1 cellular context compared by ENCODE assay signal in genomic region chr19:48637449-48637947, GRCh38.
TF ChIP-seq lines count a peak whose summit lies in the region.

No MANE protein-coding gene starts in this region.

TF ChIP-seq in K562, 482 proteins besides CTCF, POLR2A, EP300 and RAD21 (continued from another document and continues in another):
- TF ChIP-seq ZBTB34 (CRISPR knock-in tag; IDR thresholded peaks at IDR 0.05), result no peak
- no peak; the same call in 1 of the 2 replicates for TF ChIP-seq POLR2AphosphoS5 (IDR thresholded peaks at IDR 0.05; ENCODE audit: control insufficient read depth, insufficient read depth, low read depth, low read length)
- TF ChIP-seq ETS1 (conservative IDR thresholded peaks at IDR 0.05; ENCODE audit: control insufficient read depth, low read depth, low read length), result no peak
- no peak for TF ChIP-seq CCAR2 (IDR thresholded peaks at IDR 0.05; ENCODE audit: low read depth, low read length)
- TF ChIP-seq SFPQ (IDR thresholded peaks at IDR 0.05; ENCODE audit: low read depth, low read length), result no peak
- no peak for TF ChIP-seq KAT7 (CRISPR knock-in tag; IDR thresholded peaks at IDR 0.05; ENCODE audit: borderline replicate concordance)
- TF ChIP-seq NKRF (IDR thresholded peaks at IDR 0.05; ENCODE audit: borderline replicate concordance), result peak; percentile 84; the same call in 1 of the 2 replicates
- TF ChIP-seq HSF4 (CRISPR knock-in tag; IDR thresholded peaks at IDR 0.05; ENCODE audit: borderline replicate concordance), result no peak
- peak; percentile 95; the same call in 1 of the 2 replicates for TF ChIP-seq ZNF224 (CRISPR knock-in tag; IDR thresholded peaks at IDR 0.05)
- no peak for TF ChIP-seq ARID1B (IDR thresholded peaks at IDR 0.05)
- peak; percentile 28; the same call in 1 of the 2 replicates for TF ChIP-seq C11orf30 (IDR thresholded peaks at IDR 0.05; ENCODE audit: low read depth)
- TF ChIP-seq NR3C1 (CRISPR knock-in tag; IDR thresholded peaks at IDR 0.05), result peak; percentile 97; the same call in 1 of the 2 replicates
- TF ChIP-seq BRCA1 (IDR thresholded peaks at IDR 0.05), result no peak
- no peak for TF ChIP-seq BRCA1 (CRISPR knock-in tag; IDR thresholded peaks at IDR 0.05)
- no peak for TF ChIP-seq PTBP1 (IDR thresholded peaks at IDR 0.05; ENCODE audit: low read depth, low read length)
- TF ChIP-seq EP400 (IDR thresholded peaks at IDR 0.05), result peak; percentile 89
- peak; percentile 37; the same call in 1 of the 2 replicates for TF ChIP-seq RERE (CRISPR knock-in tag; IDR thresholded peaks at IDR 0.05; ENCODE audit: borderline replicate concordance)
- peak; percentile 71 for TF ChIP-seq GMEB1 (CRISPR knock-in tag; IDR thresholded peaks at IDR 0.05)
- no peak for TF ChIP-seq SMC3 (conservative IDR thresholded peaks at IDR 0.05; ENCODE audit: insufficient read depth, low read depth, low read length)
- TF ChIP-seq ATF7 (IDR thresholded peaks at IDR 0.05), result peak; percentile 78
- TF ChIP-seq RFX1 (IDR thresholded peaks at IDR 0.05), result no peak
- TF ChIP-seq CHD4 (IDR thresholded peaks at IDR 0.05; ENCODE audit: insufficient read depth, insufficient replicate concordance, low read depth, low read length, poor library complexity, severe bottlenecking), result no peak
- no peak for TF ChIP-seq CBX2 (IDR thresholded peaks at IDR 0.05; ENCODE audit: insufficient read depth, low read length, poor library complexity, severe bottlenecking)
- no peak for TF ChIP-seq ELF4 (CRISPR knock-in tag; IDR thresholded peaks at IDR 0.05)
- peak; percentile 51 for TF ChIP-seq POLR2G (IDR thresholded peaks at IDR 0.05; ENCODE audit: low read depth, low read length)
- no peak for TF ChIP-seq ZZZ3 (IDR thresholded peaks at IDR 0.05)
- TF ChIP-seq KDM2B (CRISPR knock-in tag; IDR thresholded peaks at IDR 0.05), result no peak
- peak; percentile 69 for TF ChIP-seq USF2 (CRISPR knock-in tag; IDR thresholded peaks at IDR 0.05)
- TF ChIP-seq COPS2 (conservative IDR thresholded peaks at IDR 0.05), result no peak
- TF ChIP-seq CREB1 (IDR thresholded peaks at IDR 0.05), result peak; percentile 61
- peak; percentile 88 for TF ChIP-seq CREB1 (CRISPR knock-in tag; IDR thresholded peaks at IDR 0.05)
- peak; percentile 99 for TF ChIP-seq VEZF1 (CRISPR knock-in tag; IDR thresholded peaks at IDR 0.05)
- TF ChIP-seq HNRNPL (IDR thresholded peaks at IDR 0.05; ENCODE audit: low read depth, low read length), result peak; percentile 82; the same call in 1 of the 2 replicates
- TF ChIP-seq SMAD4 (CRISPR knock-in tag; conservative IDR thresholded peaks at IDR 0.05), result peak; percentile 60; the same call in 1 of the 2 replicates
- no peak for TF ChIP-seq TGIF2 (CRISPR knock-in tag; IDR thresholded peaks at IDR 0.05)
- TF ChIP-seq SNIP1 (IDR thresholded peaks at IDR 0.05; ENCODE audit: low read depth), result no peak
- no peak for TF ChIP-seq TCF3 (CRISPR knock-in tag; IDR thresholded peaks at IDR 0.05)
- peak; percentile 100 for TF ChIP-seq MNT (conservative IDR thresholded peaks at IDR 0.05)
- TF ChIP-seq PHB (CRISPR knock-in tag; IDR thresholded peaks at IDR 0.05), result no peak
- no peak for TF ChIP-seq ARID3A (IDR thresholded peaks at IDR 0.05; ENCODE audit: borderline replicate concordance, low read depth, low read length)
- TF ChIP-seq TFAP4 (CRISPR knock-in tag; IDR thresholded peaks at IDR 0.05; ENCODE audit: borderline replicate concordance), result peak; percentile 84
- TF ChIP-seq ADNP (tag; IDR thresholded peaks at IDR 0.05), result no peak
